Comparison of ENCODE assay signal across 8 cellular contexts in the genomic region with DNA sequence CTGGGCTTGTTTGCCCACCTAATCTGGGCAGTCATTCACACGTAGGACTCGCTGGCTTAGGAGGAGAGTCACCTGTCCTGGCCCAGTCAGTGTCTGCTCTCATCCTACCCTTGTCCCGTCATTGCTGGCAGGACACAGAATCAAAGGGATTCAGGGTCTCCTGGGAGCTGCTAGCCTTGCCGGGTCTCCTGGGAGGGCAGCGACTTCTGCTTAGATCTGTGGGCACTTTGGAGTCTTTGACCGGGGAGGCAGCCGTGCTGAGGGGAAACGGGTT. TPM values are rescaled to one million over a fixed set of nuclear protein-coding genes. Genes with fewer than 3 reads are reported as not detected.
DNase-seq lines count a peak whose midpoint lies in the region; ATAC-seq and TF ChIP-seq lines count a peak whose summit lies in the region.

No MANE protein-coding gene starts in this region.

- peak overlapping the region; percentile 69; the same call in 1 of the 2 replicates for H3K27ac ChIP-seq in GM23338 (ENCODE audit: low read depth)
- peak overlapping the region; percentile 85 for H3K27ac ChIP-seq in SJSA1
- H3K27ac ChIP-seq in esophagus squamous epithelium, result peak overlapping the region; percentile 98 to 99 (median 98)

- H3K27me3 Mint-ChIP-seq in GM23338 (ENCODE audit: insufficient read depth, low read depth, poor library complexity), result peaks cover 63% of the 10 kb centered on the region

- no CpG with 5 or more reads among the region's 8 CpGs for WGBS in esophagus squamous epithelium, 2 donors

- no peak for TF ChIP-seq POLR2A in esophagus squamous epithelium (IDR thresholded peaks at IDR 0.05)

- peak overlapping the region; percentile 97 for H3K27ac Mint-ChIP-seq in GM23338

- ATAC-seq in GM23338, result peak; percentile 14
- no peak for ATAC-seq in GM21528 (IDR thresholded peaks at IDR 0.05; ENCODE audit: low FRiP score, unreplicated experiment)

- H3K4me2 ChIP-seq in GM23338 (peak overlapping the region; percentile 74), skeletal muscle satellite cell (ENCODE audit: low read length) (peak overlapping the region; percentile 99)

- peak overlapping the region; percentile 62 for H3K4me3 Mint-ChIP-seq in GM23338

- no peak for TF ChIP-seq CTCF in GM23338 (conservative IDR thresholded peaks at IDR 0.05; ENCODE audit: low read depth in 2 of 2)
- no peak for TF ChIP-seq CTCF in esophagus squamous epithelium (IDR thresholded peaks at IDR 0.05)

- no peaks in the 10 kb centered on the region for H3K9me3 ChIP-seq in SJSA1 (replicated peaks)
- H3K9me3 ChIP-seq in esophagus squamous epithelium, result no peaks in the 10 kb centered on the region
- no peaks in the 10 kb centered on the region for H3K9me3 ChIP-seq in skeletal muscle satellite cell (replicated peaks; ENCODE audit: low read length)

- no peaks in the 10 kb centered on the region for H3K79me2 ChIP-seq in GM23338 (replicated peaks; ENCODE audit: insufficient read depth)

- H3K9ac ChIP-seq in skeletal muscle satellite cell (ENCODE audit: low read depth, low read length), result peak overlapping the region; percentile 93

- H3F3A ChIP-seq in GM23338 (replicated peaks; ENCODE audit: low read depth), result peaks cover 22% of the 10 kb centered on the region

- intact Hi-C loops in esophagus squamous epithelium (cut with DNase I), result no loop called here

- DNase-seq in GM23338 (ENCODE audit: low spot score) (no peak), SJSA1 (ENCODE audit: low read depth in 1 of 2, low spot score in 2 of 2) (no peak), esophagus squamous epithelium (lab: John Stamatoyannopoulos, UW) (no peak), HuH-7 (ENCODE audit: low spot score) (no peak), CD1c-positive myeloid dendritic cell (ENCODE audit: extremely low spot score) (no peak)
- DNase-seq in stimulated activated CD4-positive, alpha-beta T cell treated with anti-CD3 and anti-CD28 coated beads, Interleukin-15, amount 100 ng/mL, for 24 hours, result no peak

- peak overlapping the region; percentile 98 for H2AFZ ChIP-seq in GM23338

- H4K20me1 ChIP-seq in GM23338 (replicated peaks; ENCODE audit: insufficient read depth), result peaks cover 12% of the 10 kb centered on the region

- H3K27me3 ChIP-seq in GM23338 (ENCODE audit: insufficient read depth), result peaks cover 81% of the 10 kb centered on the region
- H3K27me3 ChIP-seq in SJSA1 (replicated peaks), result no peaks in the 10 kb centered on the region
- H3K27me3 ChIP-seq in esophagus squamous epithelium, result no peaks in the 10 kb centered on the region
- H3K27me3 ChIP-seq in skeletal muscle satellite cell (ENCODE audit: control insufficient read depth, insufficient read depth, low read length), result no peaks in the 10 kb centered on the region

- H3K36me3 ChIP-seq in GM23338 (ENCODE audit: insufficient read depth) (no peaks in the 10 kb centered on the region), SJSA1 (peaks cover 6% of the 10 kb centered on the region; the same call in 1 of the 2 replicates), esophagus squamous epithelium (no peaks in the 10 kb centered on the region), skeletal muscle satellite cell (ENCODE audit: insufficient read depth, low read length) (no peaks in the 10 kb centered on the region)

- H3K4me3 ChIP-seq in GM23338 (peak overlapping the region; percentile 66), SJSA1 (peak overlapping the region; percentile 52), esophagus squamous epithelium (peak overlapping the region; percentile 63 to 84 (median 74)), skeletal muscle satellite cell (ENCODE audit: low read length) (peak overlapping the region; percentile 87)

- no peaks in the 10 kb centered on the region for H3K9me2 ChIP-seq in GM23338 (ENCODE audit: insufficient read depth)

- peaks cover 54% of the 10 kb centered on the region for H3K4me1 Mint-ChIP-seq in GM23338

- H3K9me3 Mint-ChIP-seq in GM23338, result no peaks in the 10 kb centered on the region; the same call in 2 of the 3 replicates

- H3K4me1 ChIP-seq in GM23338 (ENCODE audit: insufficient read depth) (peaks cover 41% of the 10 kb centered on the region), SJSA1 (replicated peaks) (peaks cover 83% of the 10 kb centered on the region), esophagus squamous epithelium (peaks cover 64 to 97% (median 78%) of the 10 kb centered on the region in 3 donors), skeletal muscle satellite cell (ENCODE audit: control insufficient read depth, insufficient read depth, low read length) (peaks cover 65% of the 10 kb centered on the region)

- H3K36me3 Mint-ChIP-seq in GM23338 (ENCODE audit: low read depth), result no peaks in the 10 kb centered on the region; the same call in 2 of the 3 replicates

TF ChIP-seq in GM23338, 12 proteins besides CTCF, POLR2A, EP300 and RAD21:
- TF ChIP-seq NANOG (IDR thresholded peaks at IDR 0.05; ENCODE audit: borderline replicate concordance), result no peak
- TF ChIP-seq ZNF114 (CRISPR knock-in tag; IDR thresholded peaks at IDR 0.05), result no peak
- TF ChIP-seq ZNF331 (CRISPR knock-in tag; IDR thresholded peaks at IDR 0.05; ENCODE audit: low read depth), result no peak
- no peak for TF ChIP-seq POLR2AphosphoS5 (IDR thresholded peaks at IDR 0.05; ENCODE audit: low read depth)
- TF ChIP-seq, protein P1, sequence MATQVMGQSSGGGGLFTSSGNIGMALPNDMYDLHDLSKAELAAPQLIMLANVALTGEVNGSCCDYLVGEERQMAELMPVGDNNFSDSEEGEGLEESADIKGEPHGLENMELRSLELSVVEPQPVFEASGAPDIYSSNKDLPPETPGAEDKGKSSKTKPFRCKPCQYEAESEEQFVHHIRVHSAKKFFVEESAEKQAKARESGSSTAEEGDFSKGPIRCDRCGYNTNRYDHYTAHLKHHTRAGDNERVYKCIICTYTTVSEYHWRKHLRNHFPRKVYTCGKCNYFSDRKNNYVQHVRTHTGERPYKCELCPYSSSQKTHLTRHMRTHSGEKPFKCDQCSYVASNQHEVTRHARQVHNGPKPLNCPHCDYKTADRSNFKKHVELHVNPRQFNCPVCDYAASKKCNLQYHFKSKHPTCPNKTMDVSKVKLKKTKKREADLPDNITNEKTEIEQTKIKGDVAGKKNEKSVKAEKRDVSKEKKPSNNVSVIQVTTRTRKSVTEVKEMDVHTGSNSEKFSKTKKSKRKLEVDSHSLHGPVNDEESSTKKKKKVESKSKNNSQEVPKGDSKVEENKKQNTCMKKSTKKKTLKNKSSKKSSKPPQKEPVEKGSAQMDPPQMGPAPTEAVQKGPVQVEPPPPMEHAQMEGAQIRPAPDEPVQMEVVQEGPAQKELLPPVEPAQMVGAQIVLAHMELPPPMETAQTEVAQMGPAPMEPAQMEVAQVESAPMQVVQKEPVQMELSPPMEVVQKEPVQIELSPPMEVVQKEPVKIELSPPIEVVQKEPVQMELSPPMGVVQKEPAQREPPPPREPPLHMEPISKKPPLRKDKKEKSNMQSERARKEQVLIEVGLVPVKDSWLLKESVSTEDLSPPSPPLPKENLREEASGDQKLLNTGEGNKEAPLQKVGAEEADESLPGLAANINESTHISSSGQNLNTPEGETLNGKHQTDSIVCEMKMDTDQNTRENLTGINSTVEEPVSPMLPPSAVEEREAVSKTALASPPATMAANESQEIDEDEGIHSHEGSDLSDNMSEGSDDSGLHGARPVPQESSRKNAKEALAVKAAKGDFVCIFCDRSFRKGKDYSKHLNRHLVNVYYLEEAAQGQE (IDR thresholded peaks at IDR 0.05; ENCODE audit: unreplicated experiment), result no peak
- TF ChIP-seq EZH2 (IDR thresholded peaks at IDR 0.05; ENCODE audit: low read depth, unreplicated experiment), result no peak
- TF ChIP-seq JUNB (IDR thresholded peaks at IDR 0.05; ENCODE audit: unreplicated experiment), result no peak
- TF ChIP-seq, protein P2, sequence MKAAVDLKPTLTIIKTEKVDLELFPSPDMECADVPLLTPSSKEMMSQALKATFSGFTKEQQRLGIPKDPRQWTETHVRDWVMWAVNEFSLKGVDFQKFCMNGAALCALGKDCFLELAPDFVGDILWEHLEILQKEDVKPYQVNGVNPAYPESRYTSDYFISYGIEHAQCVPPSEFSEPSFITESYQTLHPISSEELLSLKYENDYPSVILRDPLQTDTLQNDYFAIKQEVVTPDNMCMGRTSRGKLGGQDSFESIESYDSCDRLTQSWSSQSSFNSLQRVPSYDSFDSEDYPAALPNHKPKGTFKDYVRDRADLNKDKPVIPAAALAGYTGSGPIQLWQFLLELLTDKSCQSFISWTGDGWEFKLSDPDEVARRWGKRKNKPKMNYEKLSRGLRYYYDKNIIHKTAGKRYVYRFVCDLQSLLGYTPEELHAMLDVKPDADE (IDR thresholded peaks at IDR 0.05), result no peak
TF ChIP-seq in GM23338: peak in this region for 0.

RNA-seq across cellular contexts. Expression of gene RAI1, which starts 12.6 kb away (rescaled TPM):
- 0.87 and 2.1 TPM in 2 replicates for total RNA-seq in GM23338 (2014; rRNA removed; shearing (Covaris generic))
- 0.75 and 0.89 TPM in 2 replicates for polyA plus RNA-seq in GM23338 (2016; fragmentation: Nextera tagmentation; extraction: Ambion mirVana)
- total RNA-seq in SJSA1 (2014; rRNA removed; shearing (Covaris generic)), result 7.6 and 12.7 TPM in 2 replicates
- 10 to 100 TPM; 17.0 to 36.3 (median 22.3) TPM for total RNA-seq in esophagus squamous epithelium
- total RNA-seq in skeletal muscle satellite cell (2012; rRNA removed), result 7.4 and 8.1 TPM in 2 replicates
